8 cellular contexts compared by ENCODE assay signal in genomic region chr7:100476903-100477870, GRCh38. TPM values are rescaled to one million over a fixed set of nuclear protein-coding genes. Genes with fewer than 3 reads are reported as not detected.
DNase-seq lines count a peak whose midpoint lies in the region; ATAC-seq and TF ChIP-seq lines count a peak whose summit lies in the region.

No MANE protein-coding gene starts in this region.

- no peaks in the 10 kb centered on the region for H3K27me3 Mint-ChIP-seq in T-helper 2 cell treated with Interferon-gamma antibody and Interleukin-4, amounts not matched to agents 5 μg/mL and 100 μg/mL, for 36 hours (ENCODE audit: low read depth)
- no peaks in the 10 kb centered on the region for H3K27me3 Mint-ChIP-seq in neural crest cell (ENCODE audit: low read depth)

- no peaks in the 10 kb centered on the region for H3K9me3 Mint-ChIP-seq in T-helper 2 cell treated with Interferon-gamma antibody and Interleukin-4, amounts not matched to agents 5 μg/mL and 100 μg/mL, for 36 hours
- no peaks in the 10 kb centered on the region for H3K9me3 Mint-ChIP-seq in neural crest cell

- H3K4me3 Mint-ChIP-seq in T-helper 2 cell treated with Interferon-gamma antibody and Interleukin-4, amounts not matched to agents 5 μg/mL and 100 μg/mL, for 36 hours, result peak overlapping the region; percentile 98
- peak overlapping the region; percentile 88 for H3K4me3 Mint-ChIP-seq in neural crest cell

- H3K36me3 Mint-ChIP-seq in T-helper 2 cell treated with Interferon-gamma antibody and Interleukin-4, amounts not matched to agents 5 μg/mL and 100 μg/mL, for 36 hours (ENCODE audit: low read depth), result peaks cover 31% of the 10 kb centered on the region
- no peaks in the 10 kb centered on the region for H3K36me3 Mint-ChIP-seq in neural crest cell (ENCODE audit: low read depth)

- peak overlapping the region; percentile 86 for H3K27ac Mint-ChIP-seq in T-helper 2 cell treated with Interferon-gamma antibody and Interleukin-4, amounts not matched to agents 5 μg/mL and 100 μg/mL, for 36 hours
- no peak overlapping the region for H3K27ac Mint-ChIP-seq in neural crest cell (ENCODE audit: unreplicated experiment)

- TF ChIP-seq CTCF in GM12872 (IDR thresholded peaks at IDR 0.05; ENCODE audit: insufficient read depth, low read depth, low read length) (peak; percentile 63), neural crest cell (conservative IDR thresholded peaks at IDR 0.05) (no peak)

- peak; percentile 40 for DNase-seq in T-helper 2 cell treated with Interferon-gamma antibody and Interleukin-4, amounts not matched to agents 5 μg/mL and 100 μg/mL, for 36 hours (ENCODE audit: low spot score)
- peak; percentile 11 for DNase-seq in effector CD8-positive, alpha-beta T cell (lab: John Stamatoyannopoulos, UW)
- DNase-seq in neural crest cell (ENCODE audit: low read depth, low spot score) (no peak), LoVo (ENCODE audit: low spot score) (no peak), GDM1 (lab: John Stamatoyannopoulos, UW) (no peak)

- ATAC-seq in GM21619 (IDR thresholded peaks at IDR 0.05; ENCODE audit: unreplicated experiment), result no peak
- no peak for ATAC-seq in HG03342 (IDR thresholded peaks at IDR 0.05; ENCODE audit: unreplicated experiment)

- peaks cover 24% of the 10 kb centered on the region for H3K4me1 Mint-ChIP-seq in T-helper 2 cell treated with Interferon-gamma antibody and Interleukin-4, amounts not matched to agents 5 μg/mL and 100 μg/mL, for 36 hours (ENCODE audit: low read depth)
- H3K4me1 Mint-ChIP-seq in neural crest cell, result peaks cover 32% of the 10 kb centered on the region

RNA-seq across cellular contexts. Expression of gene TSC22D4, which starts 1.8 kb away (rescaled TPM):
- 28.8 and 32.8 TPM in 2 replicates for total RNA-seq in neural crest cell

RNA-seq across cellular contexts. Expression of gene NYAP1, which starts 6.5 kb away (rescaled TPM):
- total RNA-seq in neural crest cell, result 4.8 and 5.2 TPM in 2 replicates

RNA-seq across cellular contexts. Expression of gene SPACDR, which starts 13.1 kb away (rescaled TPM):
- total RNA-seq in neural crest cell, result 1.0 and 1.4 TPM in 2 replicates

RNA-seq across cellular contexts. Expression of gene PPP1R35, which starts 40.9 kb away (rescaled TPM):
- 39.5 and 42.1 TPM in 2 replicates for total RNA-seq in neural crest cell

RNA-seq across cellular contexts. Expression of gene MEPCE, which starts 47.6 kb away (rescaled TPM):
- total RNA-seq in neural crest cell, result 46.9 and 49.8 TPM in 2 replicates

Comparison
In these comparisons a context has a peak if more than half of its experiments do, and no peak if none do; other contexts are left out.
1. DNase-seq: peak in T-helper 2 cell treated with Interferon-gamma antibody and Interleukin-4, amounts not matched to agents 5 μg/mL and 100 μg/mL, for 36 hours (single experiment) and effector CD8-positive, alpha-beta T cell (single experiment); none in neural crest cell (single experiment), LoVo (single experiment) and GDM1 (single experiment).